Comparison of ENCODE assay signal across 8 cellular contexts in the genomic region with DNA sequence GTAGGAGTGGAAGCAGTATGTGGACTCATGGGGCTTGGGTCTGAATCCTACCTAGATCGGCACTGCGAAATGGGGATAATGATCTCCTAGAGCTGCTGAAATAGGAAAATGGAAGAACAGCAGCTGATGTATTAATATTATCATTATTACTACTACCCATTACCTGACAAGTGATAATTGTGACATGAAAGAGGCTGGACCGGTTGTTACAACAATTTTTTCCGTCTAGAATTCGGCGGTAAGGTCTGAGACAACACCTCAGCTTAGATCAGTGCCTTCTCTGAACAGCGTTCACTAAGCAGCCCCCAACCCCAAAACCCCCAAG. TPM values are rescaled to one million over a fixed set of nuclear protein-coding genes. Genes with fewer than 3 reads are reported as not detected.
DNase-seq lines count a peak whose midpoint lies in the region; FAIRE-seq and TF ChIP-seq lines count a peak whose summit lies in the region.
"Not testable (repeated sequence)": the region's sequence is repeated elsewhere in the genome, so short reads cannot be mapped to it uniquely, and the experiment has no call there.

No MANE protein-coding gene starts in this region.

- H4K20me1 ChIP-seq in H1 (replicated peaks in 1 of 2; ENCODE audit: control insufficient read depth in 1 of 2, insufficient read depth in 2 of 2, low read length in 2 of 2); neural cell (ENCODE audit: insufficient read depth): not testable (repeated sequence)

- peak overlapping the region; percentile 62 to 83 (median 75) for H3K4me3 ChIP-seq in H1 (ENCODE audit: extremely low read depth in 1 of 4, insufficient read depth in 2 of 4, low read depth in 3 of 4, low read length in 4 of 4)
- peak overlapping the region; percentile 69 for H3K4me3 ChIP-seq in neural cell (ENCODE audit: low read length)
- peak overlapping the region; percentile 59 to 90 (median 79) for H3K4me3 ChIP-seq in subcutaneous abdominal adipose tissue (ENCODE audit: low read depth in 1 of 5, low read length in 5 of 5)

- H3K36me3 Mint-ChIP-seq in activated naive CD4-positive, alpha-beta T cell treated with anti-CD3 and anti-CD28 coated beads, Interleukin-2, amount 10 ng/mL, durations not matched to agents 7 days and 5 days: not testable (repeated sequence)

- H3F3A ChIP-seq in neural cell (ENCODE audit: insufficient read depth, low read length, poor library complexity, severe bottlenecking): not testable (repeated sequence)

- WGBS in H1 (ENCODE audit: extremely low coverage in 1 of 2, insufficient coverage in 1 of 2, insufficient read length in 1 of 2, insufficient replicate concordance in 2 of 2, low coverage in 1 of 2, low lambda C conversion rate in 2 of 2, missing lambda C conversion rate in 1 of 2), 2 experiments: 5% methylated on average over 7 of the region's 7 CpGs; no CpG with 5 or more reads in 1 of the 2 experiments

- H3K9me2 ChIP-seq in neural cell (ENCODE audit: insufficient read depth, low read length): not testable (repeated sequence)

- H3K4me1 ChIP-seq in H1 (replicated peaks in 1 of 4; ENCODE audit: control insufficient read depth in 3 of 4, insufficient read depth in 4 of 4, low read length in 3 of 4): not testable (repeated sequence)
- peaks cover 3 to 20% (median 14%) of the 10 kb centered on the region in 5 donors for H3K4me1 ChIP-seq in subcutaneous abdominal adipose tissue (ENCODE audit: control insufficient read depth in 5 of 5, insufficient read depth in 5 of 5, low read length in 5 of 5)

- not testable (repeated sequence) for H3K79me1 ChIP-seq in H1 (ENCODE audit: low read depth, low read length)

- POLR2A ChIA-PET in H1 (lab: Charles Lee; ENCODE audit: partially characterized antibody): interaction anchor here (1.3 kb wide), 1 partner anchor 12 kb away, joined by 8 read pairs; no protein-coding TSS in a partner anchor

- peak; percentile 76 for DNase-seq in CD1c-positive myeloid dendritic cell (ENCODE audit: extremely low spot score)
- peak; percentile 76 for DNase-seq in HK-2 (ENCODE audit: unreplicated experiment)
- DNase-seq in RCC 7860 (ENCODE audit: low spot score): peak; percentile 46
- DNase-seq in activated naive CD4-positive, alpha-beta T cell treated with anti-CD3 and anti-CD28 coated beads, Interleukin-2, amount 10 ng/mL, durations not matched to agents 7 days and 5 days; H1 (ENCODE audit: low read depth in 1 of 2, low spot score in 2 of 2): not testable (repeated sequence)
- DNase-seq in inferior parietal cortex (ENCODE audit: extremely low spot score): peak; percentile 50

- H3K9me3 Mint-ChIP-seq in activated naive CD4-positive, alpha-beta T cell treated with anti-CD3 and anti-CD28 coated beads, Interleukin-2, amount 10 ng/mL, durations not matched to agents 7 days and 5 days: not testable (repeated sequence)

- H3K9ac ChIP-seq in H1 (replicated peaks in 1 of 4; ENCODE audit: extremely low read depth in 1 of 4, low read depth in 3 of 4, low read length in 3 of 4) (peak overlapping the region in 1 of 4 experiments; percentile 13; a peak in 3 of 7 replicates), neural cell (ENCODE audit: low read length) (peak overlapping the region; percentile 81), subcutaneous abdominal adipose tissue (ENCODE audit: low read length in 5 of 5) (peak overlapping the region in 2 of 5 donors; percentile 72 to 98)

- not testable (repeated sequence) for TF ChIP-seq CTCF in H1 (IDR thresholded peaks at IDR 0.05; ENCODE audit: control extremely low read depth in 1 of 3, insufficient read depth in 1 of 3, low read depth in 1 of 3, low read length in 3 of 3); neural cell (IDR thresholded peaks at IDR 0.05; ENCODE audit: poor library complexity, severe bottlenecking)

- not testable (repeated sequence) for TF ChIP-seq POLR2A in H1 (IDR thresholded peaks at IDR 0.05; ENCODE audit: control extremely low read depth in 1 of 2, low read depth in 2 of 2, low read length in 2 of 2)

- H4K5ac ChIP-seq in H1 (ENCODE audit: insufficient read length, low read depth, low read length): peak overlapping the region; percentile 88

- H3K23ac ChIP-seq in H1 (ENCODE audit: insufficient read length): not testable (repeated sequence)

- H3K56ac ChIP-seq in H1 (replicated peaks; ENCODE audit: insufficient read length, low read depth, low read length): not testable (repeated sequence)

- CTCF ChIA-PET in activated naive CD4-positive, alpha-beta T cell treated with anti-CD3 and anti-CD28 coated beads, Interleukin-2, amount 10 ng/mL, durations not matched to agents 7 days and 5 days (lab: Charles Lee): not testable (repeated sequence)
- CTCF ChIA-PET in H1 (lab: Charles Lee; ENCODE audit: partially characterized antibody): interaction anchor here (1.1 kb wide), 1 partner anchor 13 kb away, joined by 3 read pairs; no protein-coding TSS in a partner anchor

- not testable (repeated sequence) for H3K36me3 ChIP-seq in H1 (ENCODE audit: control insufficient read depth in 2 of 4, insufficient read depth in 4 of 4, low read length in 3 of 4); neural cell (ENCODE audit: insufficient read depth, low read length); subcutaneous abdominal adipose tissue (ENCODE audit: control insufficient read depth in 5 of 5, insufficient read depth in 5 of 5, low read length in 5 of 5)

- not testable (repeated sequence) for H2BK120ac ChIP-seq in H1 (replicated peaks; ENCODE audit: low read depth, low read length)

- peak overlapping the region; percentile 89 for H3K4me3 Mint-ChIP-seq in activated naive CD4-positive, alpha-beta T cell treated with anti-CD3 and anti-CD28 coated beads, Interleukin-2, amount 10 ng/mL, durations not matched to agents 7 days and 5 days

- H2BK12ac ChIP-seq in H1 (ENCODE audit: low read depth, low read length): not testable (repeated sequence)

- not testable (repeated sequence) for H2AK5ac ChIP-seq in H1 (ENCODE audit: low read depth, low read length)

- not testable (repeated sequence) for H3K14ac ChIP-seq in H1 (ENCODE audit: insufficient read length)

- peak overlapping the region; percentile 86 to 99 for H3K4me2 ChIP-seq in H1 (ENCODE audit: insufficient read depth in 1 of 2, low read depth in 2 of 2, low read length in 2 of 2)
- H3K4me2 ChIP-seq in neural cell (ENCODE audit: low read length): peak overlapping the region; percentile 25

- H3K23me2 ChIP-seq in H1 (ENCODE audit: low read depth, low read length): not testable (repeated sequence)

- H4K91ac ChIP-seq in H1 (replicated peaks; ENCODE audit: insufficient read length, low read length): not testable (repeated sequence)

- H3K4ac ChIP-seq in H1 (replicated peaks; ENCODE audit: insufficient read length, low read depth, low read length): not testable (repeated sequence)

- H2BK15ac ChIP-seq in H1 (ENCODE audit: low read length): not testable (repeated sequence)

- 0 out of 2 replicates have a peak overlapping the region, but pooled peaks have one; percentile 78 for H2BK5ac ChIP-seq in H1 (ENCODE audit: low read depth, low read length)

- H3K27ac ChIP-seq in H1 (ENCODE audit: low read depth, low read length): not testable (repeated sequence)
- H3K27ac ChIP-seq in neural cell (ENCODE audit: low read length) (peak overlapping the region; percentile 64), subcutaneous abdominal adipose tissue (ENCODE audit: low read depth, low read length) (peak overlapping the region; percentile 85)

- not testable (repeated sequence) for H2BK20ac ChIP-seq in H1 (ENCODE audit: low read length)

- H4K8ac ChIP-seq in H1 (ENCODE audit: extremely low read depth, insufficient read depth, low read length): not testable (repeated sequence)

- peaks cover 2 to 23% of the 10 kb centered on the region in 2 experiments; a peak in 3 of 4 replicates for H3K79me2 ChIP-seq in H1 (ENCODE audit: control insufficient read depth in 1 of 2, insufficient read depth in 2 of 2, low read length in 2 of 2)
- H3K79me2 ChIP-seq in neural cell (replicated peaks; ENCODE audit: insufficient read depth, low read length): not testable (repeated sequence)

- not testable (repeated sequence) for H3K4me1 Mint-ChIP-seq in activated naive CD4-positive, alpha-beta T cell treated with anti-CD3 and anti-CD28 coated beads, Interleukin-2, amount 10 ng/mL, durations not matched to agents 7 days and 5 days

- H3K27ac Mint-ChIP-seq in activated naive CD4-positive, alpha-beta T cell treated with anti-CD3 and anti-CD28 coated beads, Interleukin-2, amount 10 ng/mL, durations not matched to agents 7 days and 5 days: peak overlapping the region; percentile 86

- not testable (repeated sequence) for H3K9me3 ChIP-seq in H1 (ENCODE audit: insufficient read depth in 2 of 2, low read depth in 1 of 2, low read length in 1 of 2); neural cell (ENCODE audit: low read length); subcutaneous abdominal adipose tissue (ENCODE audit: control insufficient read depth in 5 of 5, low read length in 5 of 5)

- H3K27me3 Mint-ChIP-seq in activated naive CD4-positive, alpha-beta T cell treated with anti-CD3 and anti-CD28 coated beads, Interleukin-2, amount 10 ng/mL, durations not matched to agents 7 days and 5 days: not testable (repeated sequence)

- H3K27me3 ChIP-seq in H1 (replicated peaks in 1 of 4; ENCODE audit: control insufficient read depth in 3 of 4, extremely low read depth in 1 of 4, insufficient read depth in 3 of 4, low read length in 3 of 4); neural cell (ENCODE audit: insufficient read depth, low read depth, low read length); subcutaneous abdominal adipose tissue (ENCODE audit: control insufficient read depth in 5 of 5, insufficient read depth in 4 of 5, low read length in 5 of 5): not testable (repeated sequence)

- H2AFZ ChIP-seq in H1 (ENCODE audit: low read length) (peak overlapping the region; percentile 65), neural cell (ENCODE audit: low read depth, low read length) (peak overlapping the region; percentile 15)

- TF ChIP-seq RAD21 in H1 (IDR thresholded peaks at IDR 0.05 in 1 of 2, conservative IDR thresholded peaks at IDR 0.05 in 1 of 2; ENCODE audit: low read depth in 2 of 2, low read length in 2 of 2); neural cell (conservative IDR thresholded peaks at IDR 0.05): not testable (repeated sequence)

- not testable (repeated sequence) for TF ChIP-seq EP300 in H1 (IDR thresholded peaks at IDR 0.05; ENCODE audit: borderline replicate concordance in 1 of 2, low read depth in 2 of 2, low read length in 2 of 2); neural cell (conservative IDR thresholded peaks at IDR 0.05; ENCODE audit: poor library complexity, severe bottlenecking)

- not testable (repeated sequence) for H3K18ac ChIP-seq in H1 (ENCODE audit: extremely low read depth, low read length)

- not testable (repeated sequence) for FAIRE-seq in RCC 7860 (lab: Jason Lieb, UNC); H1 (lab: Jason Lieb, UNC)

RNA-seq across cellular contexts. Expression of a gene that starts 0.5 kb away (rescaled TPM):
- total RNA-seq in H1 (2021; fragmentation: NEBNext Ultra II Directional; extraction: Animal tissue kit (Norgen Biotek cat#: 25700)): 118 and 123 TPM in 2 replicates
- 46.3 and 56.6 TPM in 2 replicates for polyA plus RNA-seq in H1 (2011; rRNA removed)
- polyA plus RNA-seq in H1 (2011; cell fraction: cytosol; rRNA removed): 71.2 TPM
- polyA plus RNA-seq in H1 (2011; cell fraction: nucleus; rRNA removed): 69.2 TPM
- 82.7 to 93.1 TPM (median 88.1 TPM) in 4 replicates for polyA plus RNA-seq in H1 (2012, experiment 1 of 2)
- 14.1 TPM for polyA plus RNA-seq in H1 (2012, experiment 2 of 2)
- 53.2 TPM for polyA plus RNA-seq in H1 (2013, experiment 1 of 2)
- 55.1 TPM for polyA plus RNA-seq in H1 (2013, experiment 2 of 2)
- polyA minus RNA-seq in H1 (2011; rRNA and poly(A)+ RNA removed): 115 and 169 TPM in 2 replicates
- polyA minus RNA-seq in H1 (2011; cell fraction: cytosol; rRNA and poly(A)+ RNA removed): 43.0 TPM
- polyA minus RNA-seq in H1 (2011; cell fraction: nucleus; rRNA and poly(A)+ RNA removed): 64.1 TPM
- 69.9 and 78.2 TPM in 2 replicates for polyA plus RNA-seq in neural cell
- polyA minus RNA-seq in neural cell: 68.7 and 80.2 TPM in 2 replicates

RNA-seq across cellular contexts. Expression of a gene that starts 37.0 kb away (rescaled TPM):
- 85.1 and 97.8 TPM in 2 replicates for total RNA-seq in H1 (2021; fragmentation: NEBNext Ultra II Directional; extraction: Animal tissue kit (Norgen Biotek cat#: 25700))
- polyA plus RNA-seq in H1 (2011; rRNA removed) (58.1 and 60.0 TPM in 2 replicates), neural cell (124 and 151 TPM in 2 replicates)
- 65.3 TPM for polyA plus RNA-seq in H1 (2011; cell fraction: cytosol; rRNA removed)
- polyA plus RNA-seq in H1 (2011; cell fraction: nucleus; rRNA removed): 399 TPM
- polyA plus RNA-seq in H1 (2012, experiment 1 of 2): 104 to 149 TPM (median 126 TPM) in 4 replicates
- 59.0 TPM for polyA plus RNA-seq in H1 (2012, experiment 2 of 2)
- 69.4 TPM for polyA plus RNA-seq in H1 (2013, experiment 1 of 2)
- polyA plus RNA-seq in H1 (2013, experiment 2 of 2): 64.8 TPM
- polyA minus RNA-seq in H1 (2011; rRNA and poly(A)+ RNA removed): 36.0 and 48.5 TPM in 2 replicates
- polyA minus RNA-seq in H1 (2011; cell fraction: cytosol; rRNA and poly(A)+ RNA removed): 37.4 TPM
- polyA minus RNA-seq in H1 (2011; cell fraction: nucleus; rRNA and poly(A)+ RNA removed): 101 TPM
- 33.1 and 43.5 TPM in 2 replicates for polyA minus RNA-seq in neural cell
